24 cellular contexts compared by ENCODE assay signal in the genomic region with DNA sequence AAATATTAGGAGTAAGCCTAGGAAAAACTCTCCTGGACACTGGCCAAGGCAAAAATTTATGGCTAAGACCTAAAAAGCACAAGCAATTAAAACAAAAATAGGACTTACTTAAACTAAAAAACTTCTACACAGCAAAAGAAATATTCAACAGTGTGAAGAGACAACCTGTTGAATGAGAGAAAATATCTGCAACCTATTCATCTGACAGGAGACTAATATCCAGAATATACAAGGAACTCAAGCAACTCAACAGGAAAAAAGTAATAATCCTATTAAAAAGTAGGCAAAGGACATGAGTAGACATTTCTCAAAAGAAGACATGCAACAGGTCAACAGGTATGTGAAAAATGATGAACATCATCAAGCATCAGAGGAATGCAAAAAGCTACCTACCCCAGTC.
"Had no signal": no experiment of that assay in that cellular context is flagged by ENCODE, and none has a peak within 500 bp of the region (broad histone marks: within the 10 kb centered on the region; RNA-seq: fewer than 3 reads in every experiment).

No MANE protein-coding gene starts in this region.

- ATAC-seq: naive thymus-derived CD8-positive, alpha-beta T cell; natural killer cell treated with Interleukin-12 subunit alpha and Interleukin-12 subunit beta and Interleukin-15 and Interleukin-18, amount 100 ng/mL, for 72 hours; psoas muscle; right cardiac atrium; right lobe of liver; stimulated activated naive B cell treated with anti-CD40 and anti-IgM and Interleukin-4, amounts not matched to agents 10 μg/mL and 1 μg/mL and 100 μg/mL, for 72 hours had no signal

- H3K4me3 Mint-ChIP-seq: naive B cell; naive thymus-derived CD8-positive, alpha-beta T cell; natural killer cell treated with Interleukin-12 subunit alpha and Interleukin-12 subunit beta and Interleukin-15 and Interleukin-18, amount 100 ng/mL, for 72 hours; neural progenitor cell; stimulated activated naive B cell treated with anti-CD40 and anti-IgM and Interleukin-4, amounts not matched to agents 10 μg/mL and 1 μg/mL and 100 μg/mL, for 72 hours; stimulated activated naive CD8-positive, alpha-beta T cell treated with anti-CD3 and anti-CD28 coated beads, Interleukin-15, Interleukin-2, amounts not matched to agents 100 ng/mL and 50 ng/mL, for 24 hours had no signal

- H3K27ac Mint-ChIP-seq: naive B cell; naive thymus-derived CD8-positive, alpha-beta T cell; neural progenitor cell; progenitor cell of endocrine pancreas; stimulated activated naive B cell treated with anti-CD40 and anti-IgM and Interleukin-4, amounts not matched to agents 10 μg/mL and 1 μg/mL and 100 μg/mL, for 72 hours; stimulated activated naive CD8-positive, alpha-beta T cell treated with anti-CD3 and anti-CD28 coated beads, Interleukin-15, Interleukin-2, amounts not matched to agents 100 ng/mL and 50 ng/mL, for 24 hours had no signal

- DNase-seq: naive B cell; naive thymus-derived CD8-positive, alpha-beta T cell; occipital lobe; ovary; posterior cingulate gyrus; psoas muscle; right cardiac atrium; right lobe of liver; sigmoid colon; small intestine; stimulated activated CD4-positive, alpha-beta T cell treated with anti-CD3 and anti-CD28 coated beads, Interleukin-15, amount 100 ng/mL, for 24 hours; stimulated activated CD4-positive, alpha-beta T cell treated with anti-CD3 and anti-CD28 coated beads, Interleukin-2, amount 100 ng/mL, for 24 hours; stimulated activated CD4-positive, alpha-beta T cell treated with anti-CD3 and anti-CD28 coated beads, Interleukin-2, amount 100 ng/mL, for 48 hours; stimulated activated CD4-positive, alpha-beta T cell treated with anti-CD3 and anti-CD28 coated beads, Interleukin-4, amount 100 ng/mL, for 24 hours; stimulated activated naive B cell treated with anti-CD40 and anti-IgM and Interleukin-4, amounts not matched to agents 10 μg/mL and 1 μg/mL and 100 μg/mL, for 72 hours; stimulated activated naive CD4-positive, alpha-beta T cell treated with Interleukin-2 at 50 U/mL for 16 hours; stomach; thyroid gland; trophoblast cell; upper lobe of left lung had no signal

- H3K36me3 Mint-ChIP-seq: neural progenitor cell had no signal

- H3K27me3 Mint-ChIP-seq: naive B cell; naive thymus-derived CD8-positive, alpha-beta T cell; natural killer cell treated with Interleukin-12 subunit alpha and Interleukin-12 subunit beta and Interleukin-15 and Interleukin-18, amount 100 ng/mL, for 72 hours; progenitor cell of endocrine pancreas; stimulated activated naive B cell treated with anti-CD40 and anti-IgM and Interleukin-4, amounts not matched to agents 10 μg/mL and 1 μg/mL and 100 μg/mL, for 72 hours; stimulated activated naive CD8-positive, alpha-beta T cell treated with anti-CD3 and anti-CD28 coated beads, Interleukin-15, Interleukin-2, amounts not matched to agents 100 ng/mL and 50 ng/mL, for 24 hours had no signal

- H3K4me1 Mint-ChIP-seq: naive B cell, neural progenitor cell had no signal
